1 cellular context compared by ENCODE assay signal in the genomic region with DNA sequence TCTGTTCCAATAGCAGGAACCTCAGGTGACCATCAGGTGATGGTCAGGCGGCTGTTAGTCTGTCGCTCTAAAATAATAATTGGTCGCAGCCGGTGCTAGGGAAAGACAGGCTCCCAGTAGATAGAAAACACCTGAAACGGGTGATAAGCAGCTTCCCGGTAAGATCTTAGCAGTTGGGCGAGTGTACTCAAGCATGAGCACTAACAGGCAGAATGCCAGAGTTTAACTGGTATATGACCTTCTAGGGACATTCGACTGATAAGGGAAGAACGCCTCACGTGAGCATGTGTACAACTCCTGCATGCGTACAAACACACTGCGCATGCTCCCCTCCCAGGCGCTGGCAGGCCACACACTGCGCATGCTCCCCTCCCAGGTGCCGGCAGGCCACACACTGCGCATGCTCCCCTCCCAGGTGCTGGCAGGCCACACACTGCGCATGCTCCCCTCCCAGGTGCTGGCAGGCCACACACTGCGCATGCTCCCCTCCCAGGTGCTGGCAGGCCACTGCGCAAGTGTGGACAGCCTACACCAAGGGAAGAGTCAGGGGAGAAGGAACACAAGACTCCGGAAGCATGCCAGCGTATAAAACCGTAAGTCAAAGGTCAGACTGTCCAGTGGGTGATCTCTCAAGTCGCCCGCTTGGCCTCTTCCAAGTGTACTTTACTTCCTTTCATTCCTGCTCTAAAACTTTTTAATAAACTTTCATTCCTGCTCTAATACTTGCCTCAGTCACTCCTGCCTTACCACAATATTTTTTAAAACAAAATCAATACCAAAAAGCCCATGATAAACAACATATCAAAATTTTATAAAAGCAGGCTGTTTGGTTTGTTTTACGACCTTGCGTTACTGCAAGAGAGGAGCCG.
TF ChIP-seq lines count a peak whose summit lies in the region.

No MANE protein-coding gene starts in this region.

TF ChIP-seq in HepG2, 621 proteins besides CTCF, POLR2A, EP300 and RAD21 (continued from another document and continues in another):
- TF ChIP-seq, protein P1, sequence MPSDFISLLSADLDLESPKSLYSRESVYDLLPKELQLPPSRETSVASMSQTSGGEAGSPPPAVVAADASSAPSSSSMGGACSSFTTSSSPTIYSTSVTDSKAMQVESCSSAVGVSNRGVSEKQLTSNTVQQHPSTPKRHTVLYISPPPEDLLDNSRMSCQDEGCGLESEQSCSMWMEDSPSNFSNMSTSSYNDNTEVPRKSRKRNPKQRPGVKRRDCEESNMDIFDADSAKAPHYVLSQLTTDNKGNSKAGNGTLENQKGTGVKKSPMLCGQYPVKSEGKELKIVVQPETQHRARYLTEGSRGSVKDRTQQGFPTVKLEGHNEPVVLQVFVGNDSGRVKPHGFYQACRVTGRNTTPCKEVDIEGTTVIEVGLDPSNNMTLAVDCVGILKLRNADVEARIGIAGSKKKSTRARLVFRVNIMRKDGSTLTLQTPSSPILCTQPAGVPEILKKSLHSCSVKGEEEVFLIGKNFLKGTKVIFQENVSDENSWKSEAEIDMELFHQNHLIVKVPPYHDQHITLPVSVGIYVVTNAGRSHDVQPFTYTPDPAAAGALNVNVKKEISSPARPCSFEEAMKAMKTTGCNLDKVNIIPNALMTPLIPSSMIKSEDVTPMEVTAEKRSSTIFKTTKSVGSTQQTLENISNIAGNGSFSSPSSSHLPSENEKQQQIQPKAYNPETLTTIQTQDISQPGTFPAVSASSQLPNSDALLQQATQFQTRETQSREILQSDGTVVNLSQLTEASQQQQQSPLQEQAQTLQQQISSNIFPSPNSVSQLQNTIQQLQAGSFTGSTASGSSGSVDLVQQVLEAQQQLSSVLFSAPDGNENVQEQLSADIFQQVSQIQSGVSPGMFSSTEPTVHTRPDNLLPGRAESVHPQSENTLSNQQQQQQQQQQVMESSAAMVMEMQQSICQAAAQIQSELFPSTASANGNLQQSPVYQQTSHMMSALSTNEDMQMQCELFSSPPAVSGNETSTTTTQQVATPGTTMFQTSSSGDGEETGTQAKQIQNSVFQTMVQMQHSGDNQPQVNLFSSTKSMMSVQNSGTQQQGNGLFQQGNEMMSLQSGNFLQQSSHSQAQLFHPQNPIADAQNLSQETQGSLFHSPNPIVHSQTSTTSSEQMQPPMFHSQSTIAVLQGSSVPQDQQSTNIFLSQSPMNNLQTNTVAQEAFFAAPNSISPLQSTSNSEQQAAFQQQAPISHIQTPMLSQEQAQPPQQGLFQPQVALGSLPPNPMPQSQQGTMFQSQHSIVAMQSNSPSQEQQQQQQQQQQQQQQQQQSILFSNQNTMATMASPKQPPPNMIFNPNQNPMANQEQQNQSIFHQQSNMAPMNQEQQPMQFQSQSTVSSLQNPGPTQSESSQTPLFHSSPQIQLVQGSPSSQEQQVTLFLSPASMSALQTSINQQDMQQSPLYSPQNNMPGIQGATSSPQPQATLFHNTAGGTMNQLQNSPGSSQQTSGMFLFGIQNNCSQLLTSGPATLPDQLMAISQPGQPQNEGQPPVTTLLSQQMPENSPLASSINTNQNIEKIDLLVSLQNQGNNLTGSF (CRISPR knock-in tag; IDR thresholded peaks at IDR 0.05), result no peak
- TF ChIP-seq AGO2 (optimal IDR thresholded peaks at IDR 0.05; ENCODE audit: low read depth, low read length) (no peak), NFKBIZ (CRISPR knock-in tag; IDR thresholded peaks at IDR 0.05) (no peak), CBX5 (CRISPR knock-in tag; IDR thresholded peaks at IDR 0.05; ENCODE audit: borderline replicate concordance) (no peak), ZNF709 (CRISPR knock-in tag; IDR thresholded peaks at IDR 0.05) (no peak), HMG20B (CRISPR knock-in tag; conservative IDR thresholded peaks at IDR 0.05) (no peak), ZC3H13 (CRISPR knock-in tag; IDR thresholded peaks at IDR 0.05) (no peak), DR1 (CRISPR knock-in tag; IDR thresholded peaks at IDR 0.05) (peak; percentile 65; the same call in 1 of the 2 replicates), KLF15 (CRISPR knock-in tag; IDR thresholded peaks at IDR 0.05; ENCODE audit: borderline replicate concordance) (no peak), ZNF850 (CRISPR knock-in tag; conservative IDR thresholded peaks at IDR 0.05) (no peak), ZNF773 (CRISPR knock-in tag; IDR thresholded peaks at IDR 0.05; ENCODE audit: borderline replicate concordance) (no peak), ZNF121 (CRISPR knock-in tag; IDR thresholded peaks at IDR 0.05) (no peak), ZNF383 (CRISPR knock-in tag; IDR thresholded peaks at IDR 0.05; ENCODE audit: borderline replicate concordance) (no peak), RFX3 (CRISPR knock-in tag; IDR thresholded peaks at IDR 0.05) (no peak), MTA3 (CRISPR knock-in tag; IDR thresholded peaks at IDR 0.05) (no peak), ZZZ3 (CRISPR knock-in tag; IDR thresholded peaks at IDR 0.05; ENCODE audit: borderline replicate concordance) (no peak), ZNF468 (CRISPR knock-in tag; IDR thresholded peaks at IDR 0.05) (no peak), MYC (CRISPR knock-in tag; IDR thresholded peaks at IDR 0.05; ENCODE audit: borderline replicate concordance) (peak; percentile 54; the same call in 1 of the 2 replicates), SP2 (CRISPR knock-in tag; IDR thresholded peaks at IDR 0.05) (no peak), HIVEP1 (CRISPR knock-in tag; IDR thresholded peaks at IDR 0.05) (no peak)
- TF ChIP-seq, protein P2, sequence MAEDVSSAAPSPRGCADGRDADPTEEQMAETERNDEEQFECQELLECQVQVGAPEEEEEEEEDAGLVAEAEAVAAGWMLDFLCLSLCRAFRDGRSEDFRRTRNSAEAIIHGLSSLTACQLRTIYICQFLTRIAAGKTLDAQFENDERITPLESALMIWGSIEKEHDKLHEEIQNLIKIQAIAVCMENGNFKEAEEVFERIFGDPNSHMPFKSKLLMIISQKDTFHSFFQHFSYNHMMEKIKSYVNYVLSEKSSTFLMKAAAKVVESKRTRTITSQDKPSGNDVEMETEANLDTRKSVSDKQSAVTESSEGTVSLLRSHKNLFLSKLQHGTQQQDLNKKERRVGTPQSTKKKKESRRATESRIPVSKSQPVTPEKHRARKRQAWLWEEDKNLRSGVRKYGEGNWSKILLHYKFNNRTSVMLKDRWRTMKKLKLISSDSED (CRISPR knock-in tag; IDR thresholded peaks at IDR 0.05), result no peak
- TF ChIP-seq, protein P3, sequence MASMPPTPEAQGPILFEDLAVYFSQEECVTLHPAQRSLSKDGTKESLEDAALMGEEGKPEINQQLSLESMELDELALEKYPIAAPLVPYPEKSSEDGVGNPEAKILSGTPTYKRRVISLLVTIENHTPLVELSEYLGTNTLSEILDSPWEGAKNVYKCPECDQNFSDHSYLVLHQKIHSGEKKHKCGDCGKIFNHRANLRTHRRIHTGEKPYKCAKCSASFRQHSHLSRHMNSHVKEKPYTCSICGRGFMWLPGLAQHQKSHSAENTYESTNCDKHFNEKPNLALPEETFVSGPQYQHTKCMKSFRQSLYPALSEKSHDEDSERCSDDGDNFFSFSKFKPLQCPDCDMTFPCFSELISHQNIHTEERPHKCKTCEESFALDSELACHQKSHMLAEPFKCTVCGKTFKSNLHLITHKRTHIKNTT (CRISPR knock-in tag; IDR thresholded peaks at IDR 0.05), result no peak
- TF ChIP-seq, protein P4, sequence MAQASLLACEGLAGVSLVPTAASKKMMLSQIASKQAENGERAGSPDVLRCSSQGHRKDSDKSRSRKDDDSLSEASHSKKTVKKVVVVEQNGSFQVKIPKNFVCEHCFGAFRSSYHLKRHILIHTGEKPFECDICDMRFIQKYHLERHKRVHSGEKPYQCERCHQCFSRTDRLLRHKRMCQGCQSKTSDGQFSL (CRISPR knock-in tag; IDR thresholded peaks at IDR 0.05), result no peak
- TF ChIP-seq, protein P5, sequence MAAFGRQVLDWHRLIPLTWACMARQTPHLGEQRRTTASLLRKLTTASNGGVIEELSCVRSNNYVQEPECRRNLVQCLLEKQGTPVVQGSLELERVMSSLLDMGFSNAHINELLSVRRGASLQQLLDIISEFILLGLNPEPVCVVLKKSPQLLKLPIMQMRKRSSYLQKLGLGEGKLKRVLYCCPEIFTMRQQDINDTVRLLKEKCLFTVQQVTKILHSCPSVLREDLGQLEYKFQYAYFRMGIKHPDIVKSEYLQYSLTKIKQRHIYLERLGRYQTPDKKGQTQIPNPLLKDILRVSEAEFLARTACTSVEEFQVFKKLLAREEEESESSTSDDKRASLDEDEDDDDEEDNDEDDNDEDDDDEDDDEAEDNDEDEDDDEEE (CRISPR knock-in tag; IDR thresholded peaks at IDR 0.05), result no peak
- TF ChIP-seq, protein P6, sequence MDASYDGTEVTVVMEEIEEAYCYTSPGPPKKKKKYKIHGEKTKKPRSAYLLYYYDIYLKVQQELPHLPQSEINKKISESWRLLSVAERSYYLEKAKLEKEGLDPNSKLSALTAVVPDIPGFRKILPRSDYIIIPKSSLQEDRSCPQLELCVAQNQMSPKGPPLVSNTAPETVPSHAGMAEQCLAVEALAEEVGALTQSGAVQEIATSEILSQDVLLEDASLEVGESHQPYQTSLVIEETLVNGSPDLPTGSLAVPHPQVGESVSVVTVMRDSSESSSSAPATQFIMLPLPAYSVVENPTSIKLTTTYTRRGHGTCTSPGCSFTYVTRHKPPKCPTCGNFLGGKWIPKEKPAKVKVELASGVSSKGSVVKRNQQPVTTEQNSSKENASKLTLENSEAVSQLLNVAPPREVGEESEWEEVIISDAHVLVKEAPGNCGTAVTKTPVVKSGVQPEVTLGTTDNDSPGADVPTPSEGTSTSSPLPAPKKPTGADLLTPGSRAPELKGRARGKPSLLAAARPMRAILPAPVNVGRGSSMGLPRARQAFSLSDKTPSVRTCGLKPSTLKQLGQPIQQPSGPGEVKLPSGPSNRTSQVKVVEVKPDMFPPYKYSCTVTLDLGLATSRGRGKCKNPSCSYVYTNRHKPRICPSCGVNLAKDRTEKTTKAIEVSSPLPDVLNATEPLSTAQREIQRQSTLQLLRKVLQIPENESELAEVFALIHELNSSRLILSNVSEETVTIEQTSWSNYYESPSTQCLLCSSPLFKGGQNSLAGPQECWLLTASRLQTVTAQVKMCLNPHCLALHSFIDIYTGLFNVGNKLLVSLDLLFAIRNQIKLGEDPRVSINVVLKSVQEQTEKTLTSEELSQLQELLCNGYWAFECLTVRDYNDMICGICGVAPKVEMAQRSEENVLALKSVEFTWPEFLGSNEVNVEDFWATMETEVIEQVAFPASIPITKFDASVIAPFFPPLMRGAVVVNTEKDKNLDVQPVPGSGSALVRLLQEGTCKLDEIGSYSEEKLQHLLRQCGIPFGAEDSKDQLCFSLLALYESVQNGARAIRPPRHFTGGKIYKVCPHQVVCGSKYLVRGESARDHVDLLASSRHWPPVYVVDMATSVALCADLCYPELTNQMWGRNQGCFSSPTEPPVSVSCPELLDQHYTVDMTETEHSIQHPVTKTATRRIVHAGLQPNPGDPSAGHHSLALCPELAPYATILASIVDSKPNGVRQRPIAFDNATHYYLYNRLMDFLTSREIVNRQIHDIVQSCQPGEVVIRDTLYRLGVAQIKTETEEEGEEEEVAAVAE (CRISPR knock-in tag; IDR thresholded peaks at IDR 0.05; ENCODE audit: borderline replicate concordance), result peak; percentile 83
- TF ChIP-seq, protein P7, sequence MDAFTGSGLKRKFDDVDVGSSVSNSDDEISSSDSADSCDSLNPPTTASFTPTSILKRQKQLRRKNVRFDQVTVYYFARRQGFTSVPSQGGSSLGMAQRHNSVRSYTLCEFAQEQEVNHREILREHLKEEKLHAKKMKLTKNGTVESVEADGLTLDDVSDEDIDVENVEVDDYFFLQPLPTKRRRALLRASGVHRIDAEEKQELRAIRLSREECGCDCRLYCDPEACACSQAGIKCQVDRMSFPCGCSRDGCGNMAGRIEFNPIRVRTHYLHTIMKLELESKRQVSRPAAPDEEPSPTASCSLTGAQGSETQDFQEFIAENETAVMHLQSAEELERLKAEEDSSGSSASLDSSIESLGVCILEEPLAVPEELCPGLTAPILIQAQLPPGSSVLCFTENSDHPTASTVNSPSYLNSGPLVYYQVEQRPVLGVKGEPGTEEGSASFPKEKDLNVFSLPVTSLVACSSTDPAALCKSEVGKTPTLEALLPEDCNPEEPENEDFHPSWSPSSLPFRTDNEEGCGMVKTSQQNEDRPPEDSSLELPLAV (CRISPR knock-in tag; conservative IDR thresholded peaks at IDR 0.05; ENCODE audit: low read depth), result no peak
- TF ChIP-seq, protein P8, sequence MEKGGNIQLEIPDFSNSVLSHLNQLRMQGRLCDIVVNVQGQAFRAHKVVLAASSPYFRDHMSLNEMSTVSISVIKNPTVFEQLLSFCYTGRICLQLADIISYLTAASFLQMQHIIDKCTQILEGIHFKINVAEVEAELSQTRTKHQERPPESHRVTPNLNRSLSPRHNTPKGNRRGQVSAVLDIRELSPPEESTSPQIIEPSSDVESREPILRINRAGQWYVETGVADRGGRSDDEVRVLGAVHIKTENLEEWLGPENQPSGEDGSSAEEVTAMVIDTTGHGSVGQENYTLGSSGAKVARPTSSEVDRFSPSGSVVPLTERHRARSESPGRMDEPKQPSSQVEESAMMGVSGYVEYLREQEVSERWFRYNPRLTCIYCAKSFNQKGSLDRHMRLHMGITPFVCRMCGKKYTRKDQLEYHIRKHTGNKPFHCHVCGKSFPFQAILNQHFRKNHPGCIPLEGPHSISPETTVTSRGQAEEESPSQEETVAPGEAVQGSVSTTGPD (CRISPR knock-in tag; IDR thresholded peaks at IDR 0.05), result no peak
- TF ChIP-seq, protein P9, sequence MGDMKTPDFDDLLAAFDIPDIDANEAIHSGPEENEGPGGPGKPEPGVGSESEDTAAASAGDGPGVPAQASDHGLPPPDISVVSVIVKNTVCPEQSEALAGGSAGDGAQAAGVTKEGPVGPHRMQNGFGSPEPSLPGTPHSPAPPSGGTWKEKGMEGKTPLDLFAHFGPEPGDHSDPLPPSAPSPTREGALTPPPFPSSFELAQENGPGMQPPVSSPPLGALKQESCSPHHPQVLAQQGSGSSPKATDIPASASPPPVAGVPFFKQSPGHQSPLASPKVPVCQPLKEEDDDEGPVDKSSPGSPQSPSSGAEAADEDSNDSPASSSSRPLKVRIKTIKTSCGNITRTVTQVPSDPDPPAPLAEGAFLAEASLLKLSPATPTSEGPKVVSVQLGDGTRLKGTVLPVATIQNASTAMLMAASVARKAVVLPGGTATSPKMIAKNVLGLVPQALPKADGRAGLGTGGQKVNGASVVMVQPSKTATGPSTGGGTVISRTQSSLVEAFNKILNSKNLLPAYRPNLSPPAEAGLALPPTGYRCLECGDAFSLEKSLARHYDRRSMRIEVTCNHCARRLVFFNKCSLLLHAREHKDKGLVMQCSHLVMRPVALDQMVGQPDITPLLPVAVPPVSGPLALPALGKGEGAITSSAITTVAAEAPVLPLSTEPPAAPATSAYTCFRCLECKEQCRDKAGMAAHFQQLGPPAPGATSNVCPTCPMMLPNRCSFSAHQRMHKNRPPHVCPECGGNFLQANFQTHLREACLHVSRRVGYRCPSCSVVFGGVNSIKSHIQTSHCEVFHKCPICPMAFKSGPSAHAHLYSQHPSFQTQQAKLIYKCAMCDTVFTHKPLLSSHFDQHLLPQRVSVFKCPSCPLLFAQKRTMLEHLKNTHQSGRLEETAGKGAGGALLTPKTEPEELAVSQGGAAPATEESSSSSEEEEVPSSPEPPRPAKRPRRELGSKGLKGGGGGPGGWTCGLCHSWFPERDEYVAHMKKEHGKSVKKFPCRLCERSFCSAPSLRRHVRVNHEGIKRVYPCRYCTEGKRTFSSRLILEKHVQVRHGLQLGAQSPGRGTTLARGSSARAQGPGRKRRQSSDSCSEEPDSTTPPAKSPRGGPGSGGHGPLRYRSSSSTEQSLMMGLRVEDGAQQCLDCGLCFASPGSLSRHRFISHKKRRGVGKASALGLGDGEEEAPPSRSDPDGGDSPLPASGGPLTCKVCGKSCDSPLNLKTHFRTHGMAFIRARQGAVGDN (CRISPR knock-in tag; IDR thresholded peaks at IDR 0.05), result peak; percentile 90
